In the genomic region with DNA sequence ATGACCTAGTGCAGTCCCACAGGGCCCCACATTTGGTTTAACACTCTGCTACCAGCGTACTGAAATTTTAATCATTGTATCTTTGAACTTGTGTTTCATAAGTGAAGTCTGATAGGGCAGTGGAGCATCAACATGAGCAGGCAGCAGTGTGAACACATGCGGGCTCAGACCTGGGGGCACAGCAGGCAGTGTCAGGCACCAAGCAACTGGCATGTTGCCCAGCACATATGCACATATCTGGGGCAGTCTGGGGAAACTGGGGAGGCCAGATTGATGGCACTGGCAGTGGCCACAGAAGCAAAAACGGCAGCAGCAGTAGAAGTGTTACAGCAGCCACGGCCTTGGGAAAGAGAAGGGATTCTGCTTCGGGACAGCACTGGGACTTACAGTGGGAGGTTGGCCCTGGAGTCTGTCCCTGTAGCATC, we compare ENCODE assay signal across 18 cellular contexts.
DNase-seq lines count a peak whose midpoint lies in the region; FAIRE-seq and TF ChIP-seq lines count a peak whose summit lies in the region.
"Had no signal": no experiment of that assay in that cellular context is flagged by ENCODE, and none has a peak within 500 bp of the region (broad histone marks: within the 10 kb centered on the region; RNA-seq: fewer than 3 reads in every experiment).

No MANE protein-coding gene starts in this region.

- peaks cover 0 to 3% (median under 1%) of the 10 kb centered on the region in 4 experiments; a peak in 1 of 7 replicates for H3K4me1 ChIP-seq in H1 (replicated peaks in 1 of 4; ENCODE audit: control insufficient read depth in 3 of 4, insufficient read depth in 4 of 4, low read length in 3 of 4)
- peaks cover 2 to 6% of the 10 kb centered on the region in 2 donors for H3K4me1 ChIP-seq in neuronal stem cell (ENCODE audit: control insufficient read depth in 2 of 2, insufficient read depth in 1 of 2, low read depth in 1 of 2, low read length in 2 of 2)

- no peaks in the 10 kb centered on the region for H3K9me3 Mint-ChIP-seq in CD14-positive monocyte

- no peaks in the 10 kb centered on the region for H3K4me1 Mint-ChIP-seq in CD14-positive monocyte

- H3K36me3 Mint-ChIP-seq in CD14-positive monocyte = no peaks in the 10 kb centered on the region

- no peaks in the 10 kb centered on the region for H3K79me2 ChIP-seq in H1 (ENCODE audit: control insufficient read depth in 1 of 2, insufficient read depth in 2 of 2, low read length in 2 of 2)

- no peak overlapping the region for H3K4ac ChIP-seq in H1 (replicated peaks; ENCODE audit: insufficient read length, low read depth, low read length)
- no peak overlapping the region for H3K4ac ChIP-seq in neuronal stem cell (ENCODE audit: low read length)

- H3K23ac ChIP-seq in H1 (ENCODE audit: insufficient read length) (no peak overlapping the region), neuronal stem cell (ENCODE audit: low read depth, low read length, poor library complexity) (no peak overlapping the region)

- DNase-seq in COR-L47 (lab: John Stamatoyannopoulos, UW) = peak; percentile 73
- DNase-seq in NCI-H345 treated with DMSO at 0.1 percent for 48 hours (lab: John Stamatoyannopoulos, UW; ENCODE audit: unreplicated experiment) = peak; percentile 65
- no peak for DNase-seq in H1 (ENCODE audit: low read depth in 1 of 2, low spot score in 2 of 2)
- no peak for DNase-seq in neuronal stem cell (ENCODE audit: low spot score)
- no peak for DNase-seq in SW 1271 (lab: John Stamatoyannopoulos, UW)
- DNase-seq in CD14-positive monocyte (ENCODE audit: low spot score) = no peak
- no peak for DNase-seq in T1000 (lab: John Stamatoyannopoulos, UW)
- no peak for DNase-seq in stimulated activated CD4-positive, alpha-beta T cell treated with anti-CD3 and anti-CD28 coated beads, Interleukin-15, amount 100 ng/mL, for 24 hours
- DNase-seq: activated CD4-positive, alpha-beta T cell treated with anti-CD3 and anti-CD28 coated beads, Interleukin-2, amount 50 U/mL, for 1 hour; activated T-cell treated with anti-CD3 and anti-CD28 coated beads, Interleukin-2, amount 50 U/mL, for 72 hours; AML-193; amniotic stem cell; DND-41; Karpas-422; NCI-H2029; stimulated activated naive CD4-positive, alpha-beta T cell treated with Interleukin-2 at 50 U/mL for 16 hours; T-helper 2 cell had no signal

- CTCF ChIA-PET in H1 (lab: Charles Lee; ENCODE audit: partially characterized antibody) = no interaction called here

- H4K91ac ChIP-seq in H1 (replicated peaks; ENCODE audit: insufficient read length, low read length) (no peak overlapping the region), neuronal stem cell (ENCODE audit: low read depth, low read length, poor library complexity) (no peak overlapping the region)

- H3K27me3 Mint-ChIP-seq in CD14-positive monocyte (ENCODE audit: low read depth in 3 of 3) = peaks cover 0 to 1% (median 0%) of the 10 kb centered on the region in 3 donors

- H2BK20ac ChIP-seq in H1 (ENCODE audit: low read length) = peak overlapping the region; percentile 24; the same call in 1 of the 2 replicates

- no peaks in the 10 kb centered on the region for H3K36me3 ChIP-seq in H1 (ENCODE audit: control insufficient read depth in 2 of 4, insufficient read depth in 4 of 4, low read length in 3 of 4)
- no peaks in the 10 kb centered on the region for H3K36me3 ChIP-seq in neuronal stem cell (replicated peaks in 1 of 2; ENCODE audit: control insufficient read depth in 2 of 2, insufficient read depth in 2 of 2, low read length in 2 of 2)

- no peak for TF ChIP-seq RAD21 in H1 (IDR thresholded peaks at IDR 0.05 in 1 of 2, conservative IDR thresholded peaks at IDR 0.05 in 1 of 2; ENCODE audit: low read depth in 2 of 2, low read length in 2 of 2)

- TF ChIP-seq POLR2A in H1 (IDR thresholded peaks at IDR 0.05; ENCODE audit: control extremely low read depth in 1 of 2, low read depth in 2 of 2, low read length in 2 of 2) = no peak

- no peak overlapping the region for H4K5ac ChIP-seq in H1 (ENCODE audit: insufficient read length, low read depth, low read length)

- FAIRE-seq in H1 (lab: Jason Lieb, UNC) = no peak
- FAIRE-seq: GM12878 had no signal

- H2BK15ac ChIP-seq in H1 (ENCODE audit: low read length) (peak overlapping the region; percentile 50; the same call in 1 of the 2 replicates), neuronal stem cell (ENCODE audit: low read length) (no peak overlapping the region)

- H3K27ac Mint-ChIP-seq in CD14-positive monocyte = no peak overlapping the region
- H3K27ac Mint-ChIP-seq: activated T-cell treated with anti-CD3 and anti-CD28 coated beads, Interleukin-2, amount 50 U/mL, for 72 hours had no signal

- H3K4me3 ChIP-seq in H1 (ENCODE audit: extremely low read depth in 1 of 4, insufficient read depth in 2 of 4, low read depth in 3 of 4, low read length in 4 of 4) (no peak overlapping the region), neuronal stem cell (ENCODE audit: low read length in 2 of 2) (no peak overlapping the region)
- H3K4me3 ChIP-seq: GM12878 had no signal

- intact Hi-C loops in CD14-positive monocyte (cut with micrococcal nuclease) = no loop called here

- H2AK5ac ChIP-seq in H1 (ENCODE audit: low read depth, low read length) = no peak overlapping the region
- no peak overlapping the region for H2AK5ac ChIP-seq in neuronal stem cell (ENCODE audit: low read depth, low read length)

- POLR2A ChIA-PET in H1 (lab: Charles Lee; ENCODE audit: partially characterized antibody) = no interaction called here

- H3K4me3 Mint-ChIP-seq in CD14-positive monocyte = no peak overlapping the region
- H3K4me3 Mint-ChIP-seq: activated T-cell treated with anti-CD3 and anti-CD28 coated beads, Interleukin-2, amount 50 U/mL, for 72 hours had no signal

- H3K27me3 ChIP-seq in H1 (replicated peaks in 1 of 4; ENCODE audit: control insufficient read depth in 3 of 4, extremely low read depth in 1 of 4, insufficient read depth in 3 of 4, low read length in 3 of 4) (no peaks in the 10 kb centered on the region), neuronal stem cell (ENCODE audit: control insufficient read depth in 3 of 3, insufficient read depth in 3 of 3, low read depth in 1 of 3, low read length in 3 of 3) (no peaks in the 10 kb centered on the region)

- no peaks in the 10 kb centered on the region for H4K20me1 ChIP-seq in H1 (replicated peaks in 1 of 2; ENCODE audit: control insufficient read depth in 1 of 2, insufficient read depth in 2 of 2, low read length in 2 of 2)

- H2BK5ac ChIP-seq in H1 (ENCODE audit: low read depth, low read length) (no peak overlapping the region), neuronal stem cell (ENCODE audit: low read length) (no peak overlapping the region)

- no peak overlapping the region for H3K56ac ChIP-seq in H1 (replicated peaks; ENCODE audit: insufficient read length, low read depth, low read length)

- H3K4me2 ChIP-seq in H1 (ENCODE audit: insufficient read depth in 1 of 2, low read depth in 2 of 2, low read length in 2 of 2) (no peak overlapping the region), neuronal stem cell (ENCODE audit: insufficient read depth, low read length, poor library complexity, severe bottlenecking) (no peak overlapping the region)

- H3K18ac ChIP-seq in H1 (ENCODE audit: extremely low read depth, low read length) (no peak overlapping the region), neuronal stem cell (ENCODE audit: low read length) (no peak overlapping the region)

- H3K79me1 ChIP-seq in H1 (ENCODE audit: low read depth, low read length) (no peaks in the 10 kb centered on the region), neuronal stem cell (ENCODE audit: low read depth, low read length) (no peaks in the 10 kb centered on the region)

- H2BK120ac ChIP-seq in H1 (replicated peaks; ENCODE audit: low read depth, low read length) = no peak overlapping the region
- H2BK120ac ChIP-seq in neuronal stem cell (ENCODE audit: low read depth, low read length) = no peak overlapping the region

- H2AFZ ChIP-seq in H1 (ENCODE audit: low read length) (no peak overlapping the region), neuronal stem cell (ENCODE audit: low read length) (peak overlapping the region; percentile 85)

- H3K23me2 ChIP-seq in H1 (ENCODE audit: low read depth, low read length) = no peaks in the 10 kb centered on the region

- no peak overlapping the region for H3K14ac ChIP-seq in H1 (ENCODE audit: insufficient read length)
- no peak overlapping the region for H3K14ac ChIP-seq in neuronal stem cell (ENCODE audit: low read length)

- H3K27ac ChIP-seq in H1 (ENCODE audit: low read depth, low read length) (no peak overlapping the region; the same call in 1 of the 2 replicates), neuronal stem cell (replicated peaks; ENCODE audit: low read length) (no peak overlapping the region)

- 88% methylated on average over 5 of the region's 5 CpGs; no CpG with 5 or more reads in 1 of the 2 experiments for WGBS in H1 (ENCODE audit: extremely low coverage in 1 of 2, insufficient coverage in 1 of 2, insufficient read length in 1 of 2, insufficient replicate concordance in 2 of 2, low coverage in 1 of 2, low lambda C conversion rate in 2 of 2, missing lambda C conversion rate in 1 of 2), 2 experiments
- no CpG with 5 or more reads among the region's 5 CpGs for WGBS in neuronal stem cell (ENCODE audit: extremely low coverage in 2 of 2, insufficient read length in 2 of 2, insufficient replicate concordance in 1 of 2), 2 donors

- H2BK12ac ChIP-seq in H1 (ENCODE audit: low read depth, low read length) = no peak overlapping the region
- no peak overlapping the region for H2BK12ac ChIP-seq in neuronal stem cell (ENCODE audit: low read length)

- H3K9ac ChIP-seq in H1 (replicated peaks in 1 of 4; ENCODE audit: extremely low read depth in 1 of 4, low read depth in 3 of 4, low read length in 3 of 4) = no peak overlapping the region; a peak in 1 of 7 replicates
- H3K9ac ChIP-seq in neuronal stem cell (ENCODE audit: low read depth, low read length, poor library complexity) = no peak overlapping the region

- H4K8ac ChIP-seq in H1 (ENCODE audit: extremely low read depth, insufficient read depth, low read length) = no peak overlapping the region
- H4K8ac ChIP-seq in neuronal stem cell (ENCODE audit: low read depth, low read length) = no peak overlapping the region

- no peak for TF ChIP-seq EP300 in H1 (IDR thresholded peaks at IDR 0.05; ENCODE audit: borderline replicate concordance in 1 of 2, low read depth in 2 of 2, low read length in 2 of 2)

- H3K9me3 ChIP-seq in H1 (ENCODE audit: insufficient read depth in 2 of 2, low read depth in 1 of 2, low read length in 1 of 2) (no peaks in the 10 kb centered on the region), neuronal stem cell (replicated peaks in 1 of 2; ENCODE audit: control insufficient read depth in 2 of 2, insufficient read depth in 1 of 2, low read depth in 1 of 2, low read length in 2 of 2) (no peaks in the 10 kb centered on the region)

- no peak for TF ChIP-seq CTCF in H1 (IDR thresholded peaks at IDR 0.05; ENCODE audit: control extremely low read depth in 1 of 3, insufficient read depth in 1 of 3, low read depth in 1 of 3, low read length in 3 of 3)
- TF ChIP-seq CTCF in CD14-positive monocyte (IDR thresholded peaks at IDR 0.05) = no peak

TF ChIP-seq in H1, 55 proteins besides CTCF, POLR2A, EP300 and RAD21 (continues in another document):
- TF ChIP-seq FOSL1 (IDR thresholded peaks at IDR 0.05; ENCODE audit: insufficient read depth, low read depth, low read length) = no peak
- TF ChIP-seq CTBP2 (IDR thresholded peaks at IDR 0.05; ENCODE audit: borderline replicate concordance, insufficient read depth, insufficient read length, low read length) = no peak
- no peak for TF ChIP-seq EZH2 (IDR thresholded peaks at IDR 0.05; ENCODE audit: low read depth, low read length, severe bottlenecking)

Comparison
In these comparisons a context has a peak if more than half of its experiments do, and no peak if none do; other contexts are left out.
1. DNase-seq: peak in COR-L47 (single experiment) and NCI-H345 treated with DMSO at 0.1 percent for 48 hours (single experiment); none in H1 (0 of 2), neuronal stem cell (single experiment), SW 1271 (0 of 2), CD14-positive monocyte (single experiment), T1000 (single experiment) and stimulated activated CD4-positive, alpha-beta T cell treated with anti-CD3 and anti-CD28 coated beads, Interleukin-15, amount 100 ng/mL, for 24 hours (single experiment).